ENCODE assay signal across 21 cellular contexts in genomic region chr4:144685916-144686315, GRCh38. TPM values are rescaled to one million over a fixed set of nuclear protein-coding genes. Genes with fewer than 3 reads are reported as not detected.
"Had no signal": no experiment of that assay in that cellular context is flagged by ENCODE, and none has a peak within 500 bp of the region (broad histone marks: within the 10 kb centered on the region; RNA-seq: fewer than 3 reads in every experiment).

No MANE protein-coding gene starts in this region.

- ATAC-seq: esophagus mucosa; foreskin keratinocyte; naive thymus-derived CD8-positive, alpha-beta T cell had no signal

- H3K9me3 ChIP-seq: neutrophil, right atrium auricular region had no signal

- H3K27me3 ChIP-seq: dorsolateral prefrontal cortex, foreskin keratinocyte, neutrophil, right atrium auricular region had no signal

- H3K4me2 ChIP-seq: smooth muscle cell had no signal

- H3K36me3 ChIP-seq: neutrophil, right atrium auricular region had no signal

- H3K27ac ChIP-seq: foreskin keratinocyte, neutrophil, right atrium auricular region had no signal

- H3K4me3 ChIP-seq: dorsolateral prefrontal cortex, right atrium auricular region, smooth muscle cell had no signal

- FAIRE-seq: islet of Langerhans, urothelium cell line had no signal

- H3K4me1 ChIP-seq: right atrium auricular region had no signal

- DNase-seq: cortex of kidney; dorsolateral prefrontal cortex; effector CD8-positive, alpha-beta T cell; foreskin keratinocyte; head of caudate nucleus; hippocampal formation; kidney glomerular epithelial cell; mesendoderm; naive thymus-derived CD8-positive, alpha-beta T cell; posterior cingulate gyrus; stimulated activated CD4-positive, alpha-beta T cell treated with anti-CD3 and anti-CD28 coated beads, Interleukin-2, amount 100 ng/mL, for 48 hours; stimulated activated naive CD4-positive, alpha-beta T cell treated with Interleukin-2 at 50 U/mL for 16 hours; trophoblast cell had no signal

RNA-seq across cellular contexts. Expression of gene HHIP, which starts 40.0 kb away (rescaled TPM):
- total RNA-seq: esophagus mucosa; mononuclear cell; naive thymus-derived CD8-positive, alpha-beta T cell had no signal
- polyA plus RNA-seq: naive thymus-derived CD8-positive, alpha-beta T cell; neural cell had no signal
